Comparison of ENCODE assay signal across 21 cellular contexts in the genomic region with DNA sequence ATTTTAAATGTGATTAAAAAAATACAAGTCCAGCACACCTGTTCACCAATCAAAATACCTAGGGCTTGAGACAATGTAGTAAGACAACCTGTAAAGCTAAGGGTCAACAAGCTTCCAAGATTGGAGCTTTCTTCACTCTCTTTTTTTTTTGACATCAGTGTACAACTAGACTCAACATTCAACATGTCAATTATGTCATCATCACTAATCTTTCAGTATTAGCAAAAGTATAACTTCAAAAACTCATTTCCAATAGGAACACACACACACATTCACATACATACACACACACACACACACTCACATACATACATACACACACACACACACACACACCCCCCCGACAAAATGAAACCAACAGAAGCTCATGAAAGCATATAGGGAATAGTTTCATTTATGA. TPM values are rescaled to one million over a fixed set of nuclear protein-coding genes. Genes with fewer than 3 reads are reported as not detected.
"Had no signal": no experiment of that assay in that cellular context is flagged by ENCODE, and none has a peak within 500 bp of the region (broad histone marks: within the 10 kb centered on the region; RNA-seq: fewer than 3 reads in every experiment).

No MANE protein-coding gene starts in this region.

- H3K4me3 Mint-ChIP-seq: IgD-negative memory B cell had no signal

- H3K9me3 Mint-ChIP-seq: IgD-negative memory B cell had no signal

- H3K9me3 ChIP-seq: SJSA1 had no signal

- H3K4me1 ChIP-seq: SJSA1 had no signal

- H3K27ac Mint-ChIP-seq: IgD-negative memory B cell had no signal

- H3K36me3 ChIP-seq: SJSA1 had no signal

- H3K4me3 ChIP-seq: SJSA1, SK-N-MC had no signal

- DNase-seq: Karpas-422, KBM-7, MM.1S, NCI-H1092 treated with DMSO at 0.1 percent for 48 hours, NCI-H146, NCI-H1694 treated with DMSO at 0.1 percent for 48 hours, NCI-H1930, NCI-H2081, NCI-H2107, NCI-H2227 treated with DMSO at 0.1 percent for 48 hours, NCI-H524, NCI-H526 treated with DMSO at 0.1 percent for 48 hours, NCI-H774, Right ventricle myocardium superior, RPMI8226, SIG-M5 had no signal

- H3K27ac ChIP-seq: HL-60, SJSA1, SK-N-MC had no signal

RNA-seq across cellular contexts. Expression of gene PRKN, which starts 26.0 kb away (rescaled TPM):
- total RNA-seq: SJSA1; T-helper 1 cell treated with Interleukin-12 subunit alpha and Interleukin-12 subunit beta and Interleukin-4 antibody, amounts not matched to agents 30 ng/mL and 1 ng/mL, for 36 hours had no signal

RNA-seq across cellular contexts. Expression of gene PACRG, which starts 26.2 kb away (rescaled TPM):
- total RNA-seq: SJSA1; T-helper 1 cell treated with Interleukin-12 subunit alpha and Interleukin-12 subunit beta and Interleukin-4 antibody, amounts not matched to agents 30 ng/mL and 1 ng/mL, for 36 hours had no signal
